Comparison of ENCODE assay signal across 12 cellular contexts in genomic region chr2:214079032-214079431, GRCh38.
"Had no signal": no experiment of that assay in that cellular context is flagged by ENCODE, and none has a peak within 500 bp of the region (broad histone marks: within the 10 kb centered on the region; RNA-seq: fewer than 3 reads in every experiment).

No MANE protein-coding gene starts in this region.

- DNase-seq: activated CD4-positive, alpha-beta memory T cell treated with anti-CD3 and anti-CD28 coated beads, Interleukin-2, amount 10 ng/mL, durations not matched to agents 7 days and 5 days; activated CD4-positive, alpha-beta T cell treated with anti-CD3 and anti-CD28 coated beads for 36 hours; activated gamma-delta T cell; activated T-cell treated with anti-CD3 and anti-CD28 coated beads, Interleukin-2, amount 50 U/mL, for 48 hours; gastrocnemius medialis; hippocampal formation; lower lobe of right lung; naive B cell; retina; stimulated activated CD4-positive, alpha-beta T cell treated with anti-CD3 and anti-CD28 coated beads, Interleukin-4, amount 100 ng/mL, for 4 hours; stomach; T-helper 9 cell had no signal

- ATAC-seq: activated CD4-positive, alpha-beta T cell treated with anti-CD3 and anti-CD28 coated beads for 36 hours; gastrocnemius medialis; lower lobe of right lung had no signal

- H3K27ac ChIP-seq: gastrocnemius medialis, lower lobe of right lung, stomach had no signal

- H3K9me3 ChIP-seq: gastrocnemius medialis, lower lobe of right lung, stomach had no signal

- H3K27me3 ChIP-seq: gastrocnemius medialis, stomach had no signal

- H3K4me3 ChIP-seq: gastrocnemius medialis, lower lobe of right lung, stomach had no signal

- H3K4me1 ChIP-seq: gastrocnemius medialis, lower lobe of right lung, stomach had no signal

- H3K36me3 ChIP-seq: gastrocnemius medialis, lower lobe of right lung, stomach had no signal
